ENCODE assay signal across 9 cellular contexts in genomic region chr20:956330-956951, GRCh38. TPM values are rescaled to one million over a fixed set of nuclear protein-coding genes. Genes with fewer than 3 reads are reported as not detected.
A peak's percentile ranks its signal among the peaks of the same experiment; 100 is the strongest.
DNase-seq lines count a peak whose midpoint lies in the region; ATAC-seq, FAIRE-seq and TF ChIP-seq lines count a peak whose summit lies in the region.
"Had no signal": no experiment of that assay in that cellular context is flagged by ENCODE, and none has a peak within 500 bp of the region (broad histone marks: within the 10 kb centered on the region; RNA-seq: fewer than 3 reads in every experiment).

No MANE protein-coding gene starts in this region.

- H3K4me1 Mint-ChIP-seq in progenitor cell of endocrine pancreas (ENCODE audit: low read depth): no peaks in the 10 kb centered on the region

- FAIRE-seq in urothelium cell line (lab: Jason Lieb, UNC): peak; percentile 91
- FAIRE-seq: G401.6 had no signal

- peak; percentile 90 for ATAC-seq in SK-N-SH treated with all-trans-retinoic acid at 6 μM for 48 hours
- ATAC-seq in Right ventricle myocardium superior (ENCODE audit: poor library complexity): peak; percentile 93

- H3K27ac Mint-ChIP-seq in progenitor cell of endocrine pancreas: no peak overlapping the region

- peaks cover 28% of the 10 kb centered on the region for H3K27me3 Mint-ChIP-seq in progenitor cell of endocrine pancreas

- DNase-seq in NCI-H2081 (lab: John Stamatoyannopoulos, UW) (peak; percentile 45 to 47), NCI-H2081 treated with DMSO at 0.1 percent for 48 hours (lab: John Stamatoyannopoulos, UW) (no peak), Kasumi-1 (lab: John Stamatoyannopoulos, UW) (peak; percentile 66 to 83), Right ventricle myocardium superior (peak; percentile 81), progenitor cell of endocrine pancreas (ENCODE audit: low spot score, unreplicated experiment) (peak; percentile 76), urothelium cell line (ENCODE audit: low spot score) (peak; percentile 84)
- DNase-seq in activated naive CD4-positive, alpha-beta T cell treated with anti-CD3 and anti-CD28 coated beads, Interleukin-2, amount 50 U/mL, for 16 hours: peak; percentile 76

- H3K36me3 Mint-ChIP-seq in progenitor cell of endocrine pancreas (ENCODE audit: insufficient read depth): no peaks in the 10 kb centered on the region

- H3K4me3 Mint-ChIP-seq in progenitor cell of endocrine pancreas (ENCODE audit: low read depth): no peak overlapping the region

- H3K9me3 Mint-ChIP-seq in progenitor cell of endocrine pancreas (ENCODE audit: low read depth): no peaks in the 10 kb centered on the region

- intact Hi-C loops in Right ventricle myocardium superior (cut with DNase I): loop anchor here (10.0 kb wide), 1 partner anchor 258 kb away; no protein-coding TSS in a partner anchor

- peak; percentile 97 for TF ChIP-seq CTCF in progenitor cell of endocrine pancreas (IDR thresholded peaks at IDR 0.05; ENCODE audit: unreplicated experiment)

TF ChIP-seq in SK-N-SH treated with all-trans-retinoic acid at 6 μM for 48 hours, 23 proteins besides CTCF, POLR2A, EP300 and RAD21:
- no peak for TF ChIP-seq TSHZ2 (CRISPR knock-in tag; IDR thresholded peaks at IDR 0.05)
- TF ChIP-seq BACH2 (CRISPR knock-in tag; IDR thresholded peaks at IDR 0.05; ENCODE audit: borderline replicate concordance): no peak

RNA-seq across cellular contexts. Expression of gene ANGPT4, which starts 40.3 kb away (rescaled TPM):
- total RNA-seq in Right ventricle myocardium superior: not detected
- total RNA-seq in progenitor cell of endocrine pancreas: not detected in 2 replicates

RNA-seq across cellular contexts. Expression of gene RSPO4, which starts 45.7 kb away (rescaled TPM):
- total RNA-seq in Right ventricle myocardium superior: not detected
- total RNA-seq in progenitor cell of endocrine pancreas: 1.4 and 1.7 TPM in 2 replicates
